8 cellular contexts compared by ENCODE assay signal in the genomic region with DNA sequence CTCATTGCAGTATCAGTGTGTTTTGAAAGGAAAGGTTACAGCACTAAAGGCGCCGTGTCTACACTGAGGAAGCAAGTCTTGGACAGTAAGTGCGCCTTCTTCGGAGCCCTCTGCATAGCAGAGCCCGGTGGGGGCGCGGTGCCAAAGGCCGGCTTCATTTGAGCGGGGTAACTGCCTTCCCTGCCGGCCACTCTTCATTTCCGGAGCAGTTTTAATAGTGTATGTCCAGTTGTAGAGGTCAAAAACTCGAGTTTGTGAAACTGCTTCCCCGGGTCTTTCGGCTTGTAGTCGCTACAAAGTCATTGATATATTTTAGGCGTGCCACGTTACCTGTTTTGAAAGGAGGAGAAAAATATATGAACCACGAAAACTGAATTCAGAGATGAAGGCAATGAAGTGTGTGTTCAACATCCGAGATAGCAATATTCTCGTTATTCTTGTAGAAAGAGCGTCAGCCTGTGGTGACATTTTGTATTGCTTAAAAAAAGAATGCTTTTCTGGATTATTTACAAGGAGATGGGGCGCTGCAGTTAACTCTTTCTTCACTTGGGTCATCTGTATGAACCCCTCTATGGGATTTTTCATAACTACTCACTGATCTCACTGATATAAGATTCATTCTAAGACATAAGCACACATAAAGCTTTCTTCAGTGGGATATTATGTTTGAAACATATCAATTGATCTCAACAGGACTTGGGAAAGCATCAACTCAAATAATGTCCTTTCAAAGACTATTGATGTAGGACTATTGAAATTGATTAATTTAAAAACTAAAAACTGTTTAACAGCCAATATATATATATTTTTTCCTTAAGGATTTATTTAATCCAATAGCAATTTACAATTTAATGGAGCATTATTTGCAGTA. TPM values are rescaled to one million over a fixed set of nuclear protein-coding genes. Genes with fewer than 3 reads are reported as not detected.
DNase-seq lines count a peak whose midpoint lies in the region; ATAC-seq and TF ChIP-seq lines count a peak whose summit lies in the region.

No MANE protein-coding gene starts in this region.

- TF ChIP-seq RAD21 in neural cell (conservative IDR thresholded peaks at IDR 0.05), result peak; percentile 94

- H2AFZ ChIP-seq in neural cell (ENCODE audit: low read depth, low read length), result peak overlapping the region; percentile 29

- H3K9me3 ChIP-seq in HUES48 (ENCODE audit: control insufficient read depth, insufficient read depth, low read length) (no peaks in the 10 kb centered on the region), neural cell (ENCODE audit: low read length) (no peaks in the 10 kb centered on the region)

- no peaks in the 10 kb centered on the region for H4K20me1 ChIP-seq in neural cell (ENCODE audit: insufficient read depth)

- H3K27ac ChIP-seq in HUES48 (ENCODE audit: low read depth, low read length) (peak overlapping the region; percentile 30), neural cell (ENCODE audit: low read length) (peak overlapping the region; percentile 36), urinary bladder (ENCODE audit: low read depth) (peak overlapping the region; percentile 60)

- peaks cover 5% of the 10 kb centered on the region for H3F3A ChIP-seq in neural cell (ENCODE audit: insufficient read depth, low read length, poor library complexity, severe bottlenecking)

- H3K9ac ChIP-seq in HUES48 (ENCODE audit: low read depth, low read length) (peak overlapping the region; percentile 48), neural cell (ENCODE audit: low read length) (peak overlapping the region; percentile 71)

- peaks cover 14% of the 10 kb centered on the region for H3K4me1 ChIP-seq in HUES48 (ENCODE audit: control insufficient read depth, insufficient read depth, low read length)
- H3K4me1 ChIP-seq in urinary bladder (ENCODE audit: insufficient read depth), result peaks cover 2% of the 10 kb centered on the region

- WGBS in urinary bladder, result under 1% methylated on average over 22 of the region's 22 CpGs

- peaks cover 35% of the 10 kb centered on the region for H3K27me3 ChIP-seq in HUES48 (ENCODE audit: control insufficient read depth, insufficient read depth, low read length)
- peaks cover 4% of the 10 kb centered on the region for H3K27me3 ChIP-seq in neural cell (ENCODE audit: insufficient read depth, low read depth, low read length)

- H3K79me2 ChIP-seq in neural cell (replicated peaks; ENCODE audit: insufficient read depth, low read length), result peaks cover 44% of the 10 kb centered on the region

- peak overlapping the region; percentile 76 for H3K4me3 ChIP-seq in HUES48 (ENCODE audit: low read depth, low read length)
- peak overlapping the region; percentile 82 for H3K4me3 ChIP-seq in neural cell (ENCODE audit: low read length)
- H3K4me3 ChIP-seq in urinary bladder (ENCODE audit: low read depth, low read length), result peak overlapping the region; percentile 63

- peak; percentile 13 for TF ChIP-seq EP300 in neural cell (conservative IDR thresholded peaks at IDR 0.05; ENCODE audit: poor library complexity, severe bottlenecking)

- H3K4me2 ChIP-seq in neural cell (ENCODE audit: low read length), result peak overlapping the region; percentile 57

- peak; percentile 14 for ATAC-seq in GM21390 (IDR thresholded peaks at IDR 0.05; ENCODE audit: unreplicated experiment)

- H3K9me2 ChIP-seq in neural cell (ENCODE audit: insufficient read depth, low read length), result no peaks in the 10 kb centered on the region

- TF ChIP-seq CTCF in neural cell (IDR thresholded peaks at IDR 0.05; ENCODE audit: poor library complexity, severe bottlenecking), result peak; percentile 92

- DNase-seq in DMS 273 (lab: John Stamatoyannopoulos, UW; ENCODE audit: unreplicated experiment), result peak; percentile 88
- DNase-seq in OCI-M1 (lab: John Stamatoyannopoulos, UW), result peak; percentile 89
- peak; percentile 8 for DNase-seq in activated gamma-delta T cell (lab: John Stamatoyannopoulos, UW)
- DNase-seq in foreskin melanocyte, result peak; percentile 80

- H3K36me3 ChIP-seq in HUES48 (ENCODE audit: control insufficient read depth, insufficient read depth, low read length) (no peaks in the 10 kb centered on the region), neural cell (ENCODE audit: insufficient read depth, low read length) (no peaks in the 10 kb centered on the region), urinary bladder (ENCODE audit: insufficient read depth) (no peaks in the 10 kb centered on the region)

TF ChIP-seq in neural cell, 6 proteins besides CTCF, POLR2A, EP300 and RAD21:
- TF ChIP-seq TAF1 (IDR thresholded peaks at IDR 0.05; ENCODE audit: low read depth), result no peak
- peak; percentile 91 for TF ChIP-seq SMC3 (conservative IDR thresholded peaks at IDR 0.05; ENCODE audit: poor library complexity)
- peak; percentile 44 for TF ChIP-seq MXI1 (conservative IDR thresholded peaks at IDR 0.05; ENCODE audit: poor library complexity, severe bottlenecking)
- no peak for TF ChIP-seq EZH2 (IDR thresholded peaks at IDR 0.05; ENCODE audit: borderline replicate concordance, insufficient read depth, low read length, poor library complexity, severe bottlenecking)
- TF ChIP-seq, protein P1, sequence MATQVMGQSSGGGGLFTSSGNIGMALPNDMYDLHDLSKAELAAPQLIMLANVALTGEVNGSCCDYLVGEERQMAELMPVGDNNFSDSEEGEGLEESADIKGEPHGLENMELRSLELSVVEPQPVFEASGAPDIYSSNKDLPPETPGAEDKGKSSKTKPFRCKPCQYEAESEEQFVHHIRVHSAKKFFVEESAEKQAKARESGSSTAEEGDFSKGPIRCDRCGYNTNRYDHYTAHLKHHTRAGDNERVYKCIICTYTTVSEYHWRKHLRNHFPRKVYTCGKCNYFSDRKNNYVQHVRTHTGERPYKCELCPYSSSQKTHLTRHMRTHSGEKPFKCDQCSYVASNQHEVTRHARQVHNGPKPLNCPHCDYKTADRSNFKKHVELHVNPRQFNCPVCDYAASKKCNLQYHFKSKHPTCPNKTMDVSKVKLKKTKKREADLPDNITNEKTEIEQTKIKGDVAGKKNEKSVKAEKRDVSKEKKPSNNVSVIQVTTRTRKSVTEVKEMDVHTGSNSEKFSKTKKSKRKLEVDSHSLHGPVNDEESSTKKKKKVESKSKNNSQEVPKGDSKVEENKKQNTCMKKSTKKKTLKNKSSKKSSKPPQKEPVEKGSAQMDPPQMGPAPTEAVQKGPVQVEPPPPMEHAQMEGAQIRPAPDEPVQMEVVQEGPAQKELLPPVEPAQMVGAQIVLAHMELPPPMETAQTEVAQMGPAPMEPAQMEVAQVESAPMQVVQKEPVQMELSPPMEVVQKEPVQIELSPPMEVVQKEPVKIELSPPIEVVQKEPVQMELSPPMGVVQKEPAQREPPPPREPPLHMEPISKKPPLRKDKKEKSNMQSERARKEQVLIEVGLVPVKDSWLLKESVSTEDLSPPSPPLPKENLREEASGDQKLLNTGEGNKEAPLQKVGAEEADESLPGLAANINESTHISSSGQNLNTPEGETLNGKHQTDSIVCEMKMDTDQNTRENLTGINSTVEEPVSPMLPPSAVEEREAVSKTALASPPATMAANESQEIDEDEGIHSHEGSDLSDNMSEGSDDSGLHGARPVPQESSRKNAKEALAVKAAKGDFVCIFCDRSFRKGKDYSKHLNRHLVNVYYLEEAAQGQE (IDR thresholded peaks at IDR 0.05; ENCODE audit: borderline replicate concordance), result peak; percentile 41
- peak; percentile 0 for TF ChIP-seq POLR2AphosphoS5 (IDR thresholded peaks at IDR 0.05)

RNA-seq across cellular contexts. Expression of gene ALCAM, which starts 3.0 kb away (rescaled TPM):
- polyA plus RNA-seq in neural cell (85.5 and 94.7 TPM in 2 replicates), urinary bladder (33.7 TPM)
- polyA minus RNA-seq in neural cell, result 178 and 221 TPM in 2 replicates
- total RNA-seq in urinary bladder, result 153 TPM

Comparison
In these comparisons a context has a peak if more than half of its experiments do, and no peak if none do; other contexts are left out.
1. Peak in every context shown above with its lines: DNase-seq, ATAC-seq, H3K4me3 ChIP-seq and H3K27ac ChIP-seq.
2. DNase-seq: peak in every context shown above with its lines; median percentile 89 in OCI-M1; 88 in DMS 273; 80 in foreskin melanocyte; 8 in activated gamma-delta T cell.